In genomic region chr11:102589047-102589459, GRCh38 we compare ENCODE assay signal across 9 cellular contexts. TPM values are rescaled to one million over a fixed set of nuclear protein-coding genes. Genes with fewer than 3 reads are reported as not detected.
DNase-seq lines count a peak whose midpoint lies in the region; ATAC-seq lines count a peak whose summit lies in the region.
"Had no signal": no experiment of that assay in that cellular context is flagged by ENCODE, and none has a peak within 500 bp of the region (broad histone marks: within the 10 kb centered on the region; RNA-seq: fewer than 3 reads in every experiment).

No MANE protein-coding gene starts in this region.

- H3K36me3 Mint-ChIP-seq in activated T-cell treated with anti-CD3 and anti-CD28 coated beads, Interleukin-2, amount 50 U/mL, for 72 hours (ENCODE audit: insufficient read depth in 2 of 2) = peaks cover 5 to 8% of the 10 kb centered on the region in 2 donors

- peak overlapping the region; percentile 16 to 74 for H3K4me3 Mint-ChIP-seq in activated T-cell treated with anti-CD3 and anti-CD28 coated beads, Interleukin-2, amount 50 U/mL, for 72 hours

- peaks cover 2 to 3% of the 10 kb centered on the region in 2 donors for H3K9me3 Mint-ChIP-seq in activated T-cell treated with anti-CD3 and anti-CD28 coated beads, Interleukin-2, amount 50 U/mL, for 72 hours

- H3K27me3 Mint-ChIP-seq in activated T-cell treated with anti-CD3 and anti-CD28 coated beads, Interleukin-2, amount 50 U/mL, for 72 hours (ENCODE audit: low read depth) = no peaks in the 10 kb centered on the region

- peaks cover 36% of the 10 kb centered on the region for H3K4me1 Mint-ChIP-seq in activated T-cell treated with anti-CD3 and anti-CD28 coated beads, Interleukin-2, amount 50 U/mL, for 72 hours (ENCODE audit: low read depth)

- peak; percentile 84 for ATAC-seq in GM18502 (IDR thresholded peaks at IDR 0.05; ENCODE audit: poor library complexity, unreplicated experiment)
- ATAC-seq in GM19468 (IDR thresholded peaks at IDR 0.05; ENCODE audit: extremely low read depth, unreplicated experiment) = peak; percentile 26
- ATAC-seq in HG03159 (IDR thresholded peaks at IDR 0.05; ENCODE audit: unreplicated experiment) = peak; percentile 70
- ATAC-seq in activated T-cell treated with anti-CD3 and anti-CD28 coated beads, Interleukin-2, amount 50 U/mL, for 72 hours (replicated peaks in 1 of 2) = peak; percentile 75 to 86
- ATAC-seq: K562 had no signal

- peak overlapping the region; percentile 74 for H3K27ac Mint-ChIP-seq in activated T-cell treated with anti-CD3 and anti-CD28 coated beads, Interleukin-2, amount 50 U/mL, for 72 hours

- peak; percentile 51 to 61 for DNase-seq in activated T-cell treated with anti-CD3 and anti-CD28 coated beads, Interleukin-2, amount 50 U/mL, for 72 hours
- DNase-seq in NCI-H2107 (lab: John Stamatoyannopoulos, UW) (no peak), HT-29 (ENCODE audit: low spot score) (no peak), NCI-H774 (lab: John Stamatoyannopoulos, UW) (no peak), NCI-H187 (lab: John Stamatoyannopoulos, UW) (no peak)

RNA-seq across cellular contexts. Expression of gene MMP20, which starts 36.1 kb away (rescaled TPM):
- total RNA-seq in activated T-cell treated with anti-CD3 and anti-CD28 coated beads, Interleukin-2, amount 50 U/mL, for 72 hours = not detected
- not detected in 2 replicates for total RNA-seq in HT-29 (2014; rRNA removed; shearing (Covaris generic))
- total RNA-seq: K562 had no signal

RNA-seq across cellular contexts. Expression of gene MMP7, which starts 58.5 kb away (rescaled TPM):
- total RNA-seq in activated T-cell treated with anti-CD3 and anti-CD28 coated beads, Interleukin-2, amount 50 U/mL, for 72 hours = not detected
- total RNA-seq in HT-29 (2014; rRNA removed; shearing (Covaris generic)) = 88.5 and 98.1 TPM in 2 replicates

Comparison
In these comparisons a context has a peak if more than half of its experiments do, and no peak if none do; other contexts are left out.
1. ATAC-seq: peak in every context shown above with its lines; median percentile 84 in GM18502; 80 in activated T-cell treated with anti-CD3 and anti-CD28 coated beads, Interleukin-2, amount 50 U/mL, for 72 hours; 70 in HG03159; 26 in GM19468.
2. DNase-seq: peak in activated T-cell treated with anti-CD3 and anti-CD28 coated beads, Interleukin-2, amount 50 U/mL, for 72 hours (2 of 2); none in NCI-H2107 (single experiment), HT-29 (single experiment), NCI-H774 (single experiment) and NCI-H187 (0 of 2).
3. RNA of gene MMP7, which starts 58.5 kb away (total RNA-seq): 88.5 to 98.1 TPM in HT-29; not detected in activated T-cell treated with anti-CD3 and anti-CD28 coated beads, Interleukin-2, amount 50 U/mL, for 72 hours; every median in the first group is over 10 times any median in the second.